28 cellular contexts compared by ENCODE assay signal in genomic region chr12:131375972-131376345, GRCh38.
"Had no signal": no experiment of that assay in that cellular context is flagged by ENCODE, and none has a peak within 500 bp of the region (broad histone marks: within the 10 kb centered on the region; RNA-seq: fewer than 3 reads in every experiment).

No MANE protein-coding gene starts in this region.

- H3K27ac Mint-ChIP-seq: naive thymus-derived CD8-positive, alpha-beta T cell; nephron; progenitor cell of endocrine pancreas; stimulated activated naive CD8-positive, alpha-beta T cell treated with anti-CD3 and anti-CD28 coated beads, Interleukin-15, Interleukin-2, amounts not matched to agents 100 ng/mL and 50 ng/mL, for 24 hours had no signal

- ATAC-seq: left colon; left lung; lower lobe of right lung; naive thymus-derived CD8-positive, alpha-beta T cell; right lobe of liver had no signal

- H3K9me3 ChIP-seq: left lung, lower lobe of right lung, neutrophil, ovary, right atrium auricular region, right lobe of liver, suprapubic skin, thoracic aorta, tibial artery, uterus had no signal

- H3K27ac ChIP-seq: left lung, lower lobe of right lung, neutrophil, right atrium auricular region, right lobe of liver, skin epidermis, suprapubic skin, thoracic aorta, tibial artery, uterus had no signal

- H3K4me3 ChIP-seq: left lung, lower lobe of right lung, ovary, right atrium auricular region, right lobe of liver, skin epidermis, suprapubic skin, thoracic aorta, tibial artery, uterus had no signal

- H3K36me3 ChIP-seq: left lung, lower lobe of right lung, neutrophil, ovary, right atrium auricular region, right lobe of liver, suprapubic skin, thoracic aorta, tibial artery, uterus had no signal

- H3K4me1 ChIP-seq: left lung, lower lobe of right lung, right atrium auricular region, right lobe of liver, tibial artery, uterus had no signal

- H3K27me3 ChIP-seq: ovary, right atrium auricular region, right lobe of liver, uterus had no signal

- H3K9me3 Mint-ChIP-seq: naive thymus-derived CD8-positive, alpha-beta T cell; nephron; neural crest cell; stimulated activated naive CD8-positive, alpha-beta T cell treated with anti-CD3 and anti-CD28 coated beads, Interleukin-15, Interleukin-2, amounts not matched to agents 100 ng/mL and 50 ng/mL, for 24 hours had no signal

- H3K4me1 Mint-ChIP-seq: naive thymus-derived CD8-positive, alpha-beta T cell; nephron had no signal

- H3K36me3 Mint-ChIP-seq: naive thymus-derived CD8-positive, alpha-beta T cell had no signal

- H3K4me3 Mint-ChIP-seq: naive thymus-derived CD8-positive, alpha-beta T cell; nephron; neural crest cell; stimulated activated naive CD8-positive, alpha-beta T cell treated with anti-CD3 and anti-CD28 coated beads, Interleukin-15, Interleukin-2, amounts not matched to agents 100 ng/mL and 50 ng/mL, for 24 hours had no signal

- DNase-seq: hippocampal formation; kidney; left colon; left lung; lower lobe of right lung; mammary epithelial cell; mesenchymal stem cell; naive thymus-derived CD8-positive, alpha-beta T cell; occipital lobe; right lobe of liver; stimulated activated CD4-positive, alpha-beta T cell treated with anti-CD3 and anti-CD28 coated beads, Interleukin-12 subunit alpha, Interleukin-12 subunit beta, amount 100 ng/mL, for 4 hours; stimulated activated CD4-positive, alpha-beta T cell treated with anti-CD3 and anti-CD28 coated beads, Interleukin-15, amount 100 ng/mL, for 24 hours; stimulated activated CD4-positive, alpha-beta T cell treated with anti-CD3 and anti-CD28 coated beads, Interleukin-2, amount 100 ng/mL, for 24 hours; stimulated activated CD4-positive, alpha-beta T cell treated with anti-CD3 and anti-CD28 coated beads, Interleukin-4, amount 100 ng/mL, for 1 hour; stimulated activated naive CD4-positive, alpha-beta T cell; tibial artery; trophoblast cell; uterus had no signal
